In the genomic region with DNA sequence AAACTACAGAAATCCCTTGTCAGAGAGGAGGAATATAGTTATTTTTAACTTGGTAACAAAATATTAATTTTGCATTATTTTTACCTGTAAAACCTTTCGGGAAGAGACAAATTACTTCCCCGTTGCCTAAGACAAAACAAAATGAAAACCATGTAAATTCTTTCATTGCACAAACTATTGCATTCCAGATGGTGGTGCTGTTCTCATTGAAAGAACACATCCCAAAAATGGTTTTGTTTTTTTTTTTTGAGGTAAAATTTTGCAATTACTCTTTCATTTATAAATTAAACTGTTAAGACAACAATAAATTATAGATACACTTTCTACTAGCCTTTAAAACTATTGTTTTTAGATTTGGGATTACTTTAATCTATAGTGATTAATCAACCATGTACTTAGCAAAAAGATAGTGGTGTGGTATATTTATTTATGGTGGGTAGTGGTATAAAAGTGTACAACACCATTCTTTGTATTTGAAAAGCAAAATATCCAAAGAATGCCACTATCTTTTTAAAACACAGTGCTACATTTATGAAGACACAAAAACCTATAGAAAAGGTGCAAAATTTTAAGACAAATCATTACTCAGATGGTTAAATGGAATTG, we compare ENCODE assay signal across 8 cellular contexts.
DNase-seq lines count a peak whose midpoint lies in the region; ATAC-seq, FAIRE-seq and TF ChIP-seq lines count a peak whose summit lies in the region.

No MANE protein-coding gene starts in this region.

- no peaks in the 10 kb centered on the region for H3K9me3 ChIP-seq in vagina

- H3K4me3 Mint-ChIP-seq in immature natural killer cell = no peak overlapping the region
- H3K4me3 Mint-ChIP-seq in activated T-helper 2 cell treated with anti-CD3 and anti-CD28 coated beads, Interferon-gamma antibody, Interleukin-2, Interleukin-4, amounts not matched to agents 10 μg/mL and 5 μg/mL and 100 μg/mL, durations not matched to agents 14 hours and 24 hours and 36 hours (ENCODE audit: low read depth) = no peak overlapping the region

- H3K36me3 Mint-ChIP-seq in immature natural killer cell = peaks cover 4 to 7% (median 4%) of the 10 kb centered on the region in 3 donors
- H3K36me3 Mint-ChIP-seq in activated T-helper 2 cell treated with anti-CD3 and anti-CD28 coated beads, Interferon-gamma antibody, Interleukin-2, Interleukin-4, amounts not matched to agents 10 μg/mL and 5 μg/mL and 100 μg/mL, durations not matched to agents 14 hours and 24 hours and 36 hours (ENCODE audit: low read depth) = peaks cover 4% of the 10 kb centered on the region

- FAIRE-seq in HTR-8/SVneo (lab: Jason Lieb, UNC) = no peak

- H3K27me3 ChIP-seq in vagina = no peaks in the 10 kb centered on the region

- H3K27me3 Mint-ChIP-seq in immature natural killer cell (ENCODE audit: low read depth in 3 of 3) = peaks cover 0 to 19% (median 4%) of the 10 kb centered on the region in 3 donors
- peaks cover 22% of the 10 kb centered on the region for H3K27me3 Mint-ChIP-seq in activated T-helper 2 cell treated with anti-CD3 and anti-CD28 coated beads, Interferon-gamma antibody, Interleukin-2, Interleukin-4, amounts not matched to agents 10 μg/mL and 5 μg/mL and 100 μg/mL, durations not matched to agents 14 hours and 24 hours and 36 hours (ENCODE audit: low read depth)

- H3K27ac ChIP-seq in VCaP (no peak overlapping the region), vagina (no peak overlapping the region)

- H3K9me3 Mint-ChIP-seq in immature natural killer cell = peaks cover 0 to 10% (median 5%) of the 10 kb centered on the region in 6 donors
- H3K9me3 Mint-ChIP-seq in activated T-helper 2 cell treated with anti-CD3 and anti-CD28 coated beads, Interferon-gamma antibody, Interleukin-2, Interleukin-4, amounts not matched to agents 10 μg/mL and 5 μg/mL and 100 μg/mL, durations not matched to agents 14 hours and 24 hours and 36 hours = peaks cover 17% of the 10 kb centered on the region

- no peak overlapping the region for H3K4me3 ChIP-seq in vagina

- no peak for TF ChIP-seq POLR2A in vagina (IDR thresholded peaks at IDR 0.05)

- peaks cover 19% of the 10 kb centered on the region for H3K4me1 ChIP-seq in vagina

- peak; percentile 32 for DNase-seq in Caki2 (ENCODE audit: low read depth)
- DNase-seq in HT1080 (ENCODE audit: low read depth) = peak; percentile 11
- DNase-seq in immature natural killer cell = peak; percentile 10 to 41 (median 27)
- no peak for DNase-seq in vagina (ENCODE audit: extremely low spot score in 2 of 2)
- DNase-seq in activated T-helper 2 cell treated with anti-CD3 and anti-CD28 coated beads, Interferon-gamma antibody, Interleukin-2, Interleukin-4, amounts not matched to agents 10 μg/mL and 5 μg/mL and 100 μg/mL, durations not matched to agents 14 hours and 24 hours and 36 hours (ENCODE audit: low spot score) = no peak
- DNase-seq in HTR-8/SVneo (ENCODE audit: insufficient read length, low spot score) = no peak

- TF ChIP-seq CTCF in VCaP (conservative IDR thresholded peaks at IDR 0.05) = peak; percentile 89
- TF ChIP-seq CTCF in vagina (IDR thresholded peaks at IDR 0.05) = peak in 2 of 3 experiments; percentile 36 to 45

- no peak for ATAC-seq in HG03565 (IDR thresholded peaks at IDR 0.05; ENCODE audit: unreplicated experiment)

- no peak overlapping the region for H3K27ac Mint-ChIP-seq in immature natural killer cell
- no peak overlapping the region for H3K27ac Mint-ChIP-seq in activated T-helper 2 cell treated with anti-CD3 and anti-CD28 coated beads, Interferon-gamma antibody, Interleukin-2, Interleukin-4, amounts not matched to agents 10 μg/mL and 5 μg/mL and 100 μg/mL, durations not matched to agents 14 hours and 24 hours and 36 hours

- intact Hi-C loops in vagina (cut with DNase I) = no loop called here
- intact Hi-C loops in activated T-helper 2 cell treated with anti-CD3 and anti-CD28 coated beads, Interferon-gamma antibody, Interleukin-2, Interleukin-4, amounts not matched to agents 10 μg/mL and 5 μg/mL and 100 μg/mL, durations not matched to agents 14 hours and 24 hours and 36 hours (cut with micrococcal nuclease) = loop anchor here (1.0 kb wide), 1 partner anchor 150 kb away; no protein-coding TSS in a partner anchor

- in situ Hi-C loops in Caki2 (cut with HindIII; ENCODE audit: low pct_unique_long_range_greater_than_20kb, low sequenced_read_pairs) = no loop called here

- H3K4me1 Mint-ChIP-seq in immature natural killer cell = peaks cover 0 to 10% of the 10 kb centered on the region in 2 donors
- H3K4me1 Mint-ChIP-seq in activated T-helper 2 cell treated with anti-CD3 and anti-CD28 coated beads, Interferon-gamma antibody, Interleukin-2, Interleukin-4, amounts not matched to agents 10 μg/mL and 5 μg/mL and 100 μg/mL, durations not matched to agents 14 hours and 24 hours and 36 hours (ENCODE audit: low read depth) = peaks cover 2% of the 10 kb centered on the region

- no peaks in the 10 kb centered on the region for H3K36me3 ChIP-seq in vagina

Comparison
In these comparisons a context has a peak if more than half of its experiments do, and no peak if none do; other contexts are left out.
1. DNase-seq: peak in Caki2 (single experiment), HT1080 (single experiment) and immature natural killer cell (3 of 3); none in vagina (0 of 2), activated T-helper 2 cell treated with anti-CD3 and anti-CD28 coated beads, Interferon-gamma antibody, Interleukin-2, Interleukin-4, amounts not matched to agents 10 μg/mL and 5 μg/mL and 100 μg/mL, durations not matched to agents 14 hours and 24 hours and 36 hours (single experiment) and HTR-8/SVneo (single experiment).